8 cellular contexts compared by ENCODE assay signal in the genomic region with DNA sequence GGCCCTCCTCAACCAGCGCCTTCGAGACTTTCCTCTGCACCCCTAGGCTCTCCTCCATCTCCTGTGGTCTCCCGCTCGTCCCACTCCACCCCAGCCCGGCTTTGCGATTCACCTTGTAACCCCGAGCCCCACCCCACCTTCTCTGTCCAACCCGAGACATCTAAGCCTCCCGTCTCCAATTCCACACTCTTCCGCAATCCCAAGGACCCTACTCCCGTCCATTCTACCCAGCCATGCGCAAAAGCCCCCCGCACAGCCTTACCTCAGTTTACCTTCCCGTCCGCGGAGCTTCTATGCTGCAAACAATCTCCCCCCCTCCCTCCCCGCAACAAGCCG. TPM values are rescaled to one million over a fixed set of nuclear protein-coding genes. Genes with fewer than 3 reads are reported as not detected.
DNase-seq lines count a peak whose midpoint lies in the region; ATAC-seq, FAIRE-seq and TF ChIP-seq lines count a peak whose summit lies in the region.

No MANE protein-coding gene starts in this region.

- H3K4me3 ChIP-seq in astrocyte (ENCODE audit: insufficient read depth, low read depth, low read length) (peak overlapping the region; percentile 82), liver (ENCODE audit: low read depth in 1 of 3, low read length in 3 of 3) (peak overlapping the region; percentile 75 to 99 (median 90))

- no peaks in the 10 kb centered on the region for H3K27me3 Mint-ChIP-seq in astrocyte (ENCODE audit: low read depth, unreplicated experiment)
- H3K27me3 Mint-ChIP-seq in type B pancreatic cell: no peaks in the 10 kb centered on the region

- TF ChIP-seq RAD21 in liver (IDR thresholded peaks at IDR 0.05): no peak

- peaks cover 12% of the 10 kb centered on the region for H3K36me3 ChIP-seq in astrocyte (ENCODE audit: insufficient read depth, low read length)
- H3K36me3 ChIP-seq in liver (ENCODE audit: control insufficient read depth in 4 of 4, insufficient read depth in 3 of 4, low read depth in 1 of 4, low read length in 3 of 4): peaks cover 2 to 9% (median 5%) of the 10 kb centered on the region in 4 donors

- H3K4me3 Mint-ChIP-seq in astrocyte (ENCODE audit: unreplicated experiment): peak overlapping the region; percentile 90
- peak overlapping the region; percentile 96 for H3K4me3 Mint-ChIP-seq in type B pancreatic cell

- 1% methylated on average over 18 of the region's 18 CpGs for WGBS in liver

- peaks cover 49% of the 10 kb centered on the region for H3K4me1 ChIP-seq in astrocyte (ENCODE audit: insufficient read depth, low read length)
- H3K4me1 ChIP-seq in liver (ENCODE audit: control insufficient read depth in 4 of 4, insufficient read depth in 4 of 4, low read length in 3 of 4): peaks cover 14 to 53% (median 41%) of the 10 kb centered on the region in 4 donors

- ATAC-seq in GM19397 (IDR thresholded peaks at IDR 0.05; ENCODE audit: unreplicated experiment) (peak; percentile 1), HG03097 (IDR thresholded peaks at IDR 0.05; ENCODE audit: low FRiP score, unreplicated experiment) (peak; percentile 2)

- peak overlapping the region; percentile 69 for H2AFZ ChIP-seq in astrocyte (ENCODE audit: low read depth, low read length)

- H3K9me3 ChIP-seq in astrocyte (ENCODE audit: insufficient read depth, low read depth, low read length) (no peaks in the 10 kb centered on the region), liver (ENCODE audit: control insufficient read depth in 4 of 4, low read length in 3 of 4) (no peaks in the 10 kb centered on the region)

- H3K27ac ChIP-seq in astrocyte (ENCODE audit: low read depth, low read length) (peak overlapping the region; percentile 99), liver (ENCODE audit: low read depth in 1 of 2, low read length in 2 of 2) (peak overlapping the region; percentile 95 to 100)

- no peak for FAIRE-seq in astrocyte (lab: Jason Lieb, UNC)

- no peak for TF ChIP-seq CTCF in astrocyte (IDR thresholded peaks at IDR 0.05; ENCODE audit: insufficient read depth, low read depth, low read length)
- TF ChIP-seq CTCF in liver (IDR thresholded peaks at IDR 0.05; ENCODE audit: low read depth, low read length, missing input control): no peak
- no peak for TF ChIP-seq CTCF in type B pancreatic cell (conservative IDR thresholded peaks at IDR 0.05)

- H3K36me3 Mint-ChIP-seq in astrocyte (ENCODE audit: low read depth, unreplicated experiment): peaks cover 11% of the 10 kb centered on the region
- H3K36me3 Mint-ChIP-seq in type B pancreatic cell: peaks cover 9% of the 10 kb centered on the region

- DNase-seq in astrocyte (ENCODE audit: low read depth): no peak
- no peak for DNase-seq in type B pancreatic cell (ENCODE audit: extremely low spot score, unreplicated experiment)
- no peak for DNase-seq in cortex of kidney (lab: John Stamatoyannopoulos, UW)
- no peak for DNase-seq in NCI-H2227 treated with DMSO at 0.1 percent for 48 hours (lab: John Stamatoyannopoulos, UW)
- DNase-seq in NCI-H1092 treated with DMSO at 0.1 percent for 48 hours (lab: John Stamatoyannopoulos, UW): no peak

- peak overlapping the region; percentile 90 for H3K4me2 ChIP-seq in astrocyte (ENCODE audit: low read length)

- peaks cover 49% of the 10 kb centered on the region for H3K79me2 ChIP-seq in astrocyte (ENCODE audit: insufficient read depth, low read length)

- H3K4me1 Mint-ChIP-seq in astrocyte (ENCODE audit: low read depth, unreplicated experiment) (peaks cover 47% of the 10 kb centered on the region), type B pancreatic cell (ENCODE audit: unreplicated experiment) (peaks cover 40% of the 10 kb centered on the region)

- no peaks in the 10 kb centered on the region for H3K27me3 ChIP-seq in astrocyte (ENCODE audit: insufficient read depth, low read length)
- H3K27me3 ChIP-seq in liver (ENCODE audit: control insufficient read depth in 4 of 4, insufficient read depth in 4 of 4, low read length in 3 of 4): no peaks in the 10 kb centered on the region

- H3K27ac Mint-ChIP-seq in astrocyte (ENCODE audit: unreplicated experiment) (peak overlapping the region; percentile 96), type B pancreatic cell (peak overlapping the region; percentile 97)

- peaks cover 10% of the 10 kb centered on the region for H4K20me1 ChIP-seq in astrocyte (ENCODE audit: insufficient read depth, low read length)

- no peaks in the 10 kb centered on the region for H3K9me3 Mint-ChIP-seq in astrocyte (ENCODE audit: unreplicated experiment)
- H3K9me3 Mint-ChIP-seq in type B pancreatic cell: no peaks in the 10 kb centered on the region

- H3K9ac ChIP-seq in astrocyte (ENCODE audit: low read length) (peak overlapping the region; percentile 99), liver (ENCODE audit: low read depth in 1 of 2, low read length in 2 of 2) (peak overlapping the region; percentile 90 to 100)

TF ChIP-seq in liver, 16 proteins besides CTCF, POLR2A, EP300 and RAD21:
- TF ChIP-seq NR2F2 (IDR thresholded peaks at IDR 0.05) (no peak), JUND (IDR thresholded peaks at IDR 0.05) (no peak)

RNA-seq across cellular contexts. Expression of gene SH3BP5L, which starts 0.2 kb away (rescaled TPM):
- total RNA-seq in astrocyte: 34.9 and 37.7 TPM in 2 replicates
- total RNA-seq in liver: 10 to 100 TPM; 14.3 to 16.4 TPM
- polyA plus RNA-seq in liver: 10 to 100 TPM in 1 of 2 donors, 1 to 10 TPM in 1; 1.5 to 10.6 TPM
- total RNA-seq in type B pancreatic cell (ENCODE audit: low replicate concordance): 33.4 and 33.7 TPM in 2 replicates

RNA-seq across cellular contexts. Expression of gene ZNF672, which starts 12.5 kb away (rescaled TPM):
- total RNA-seq in astrocyte (16.2 and 20.6 TPM in 2 replicates), liver (10 to 100 TPM; 22.6 to 28.0 TPM), type B pancreatic cell (ENCODE audit: low replicate concordance) (33.0 and 35.0 TPM in 2 replicates)
- 10 to 100 TPM in 1 of 2 donors, 1 to 10 TPM in 1; 6.4 to 17.5 TPM for polyA plus RNA-seq in liver

RNA-seq across cellular contexts. Expression of gene ZNF692, which starts 33.3 kb away (rescaled TPM):
- total RNA-seq in astrocyte (39.0 and 41.4 TPM in 2 replicates), liver (10 to 100 TPM in 1 of 2 donors, 1 to 10 TPM in 1; 7.8 to 16.3 TPM), type B pancreatic cell (ENCODE audit: low replicate concordance) (55.0 and 73.0 TPM in 2 replicates)
- 10 to 100 TPM in 1 of 2 donors, 1 to 10 TPM in 1; 8.1 to 12.7 TPM for polyA plus RNA-seq in liver
